In genomic region chr11:72301486-72301885, GRCh38 we compare ENCODE assay signal across 24 cellular contexts.
"Had no signal": no experiment of that assay in that cellular context is flagged by ENCODE, and none has a peak within 500 bp of the region (broad histone marks: within the 10 kb centered on the region; RNA-seq: fewer than 3 reads in every experiment).

No MANE protein-coding gene starts in this region.

- DNase-seq: natural killer cell; occipital lobe; ovary; posterior cingulate gyrus; psoas muscle; right cardiac atrium; right lobe of liver; sigmoid colon; small intestine; stimulated activated CD4-positive, alpha-beta T cell treated with anti-CD3 and anti-CD28 coated beads, Interleukin-15, amount 100 ng/mL, for 24 hours; stimulated activated CD4-positive, alpha-beta T cell treated with anti-CD3 and anti-CD28 coated beads, Interleukin-2, amount 100 ng/mL, for 24 hours; stimulated activated CD4-positive, alpha-beta T cell treated with anti-CD3 and anti-CD28 coated beads, Interleukin-2, amount 100 ng/mL, for 48 hours; stimulated activated CD4-positive, alpha-beta T cell treated with anti-CD3 and anti-CD28 coated beads, Interleukin-4, amount 100 ng/mL, for 24 hours; stimulated activated naive CD4-positive, alpha-beta T cell; stimulated activated naive CD8-positive, alpha-beta T cell treated with anti-CD3 and anti-CD28 coated beads, Interleukin-15, amount 100 ng/mL, for 72 hours; stimulated activated naive CD8-positive, alpha-beta T cell treated with anti-CD3 and anti-CD28 coated beads, Interleukin-15, Interleukin-2, amounts not matched to agents 100 U/mL and 50 U/mL, for 24 hours; substantia nigra; thyroid gland; trophoblast cell; upper lobe of left lung had no signal

- H3K4me1 Mint-ChIP-seq: natural killer cell; neural progenitor cell; stimulated activated naive CD8-positive, alpha-beta T cell treated with anti-CD3 and anti-CD28 coated beads, Interleukin-15, amount 100 ng/mL, for 72 hours had no signal

- H3K27ac Mint-ChIP-seq: natural killer cell; nephron; neural progenitor cell; progenitor cell of endocrine pancreas; stimulated activated memory B cell treated with anti-CD40 and anti-IgM and Interleukin-4, amounts not matched to agents 10 μg/mL and 1 μg/mL and 100 μg/mL, for 72 hours had no signal

- H3K9me3 Mint-ChIP-seq: natural killer cell; nephron; neural progenitor cell; stimulated activated memory B cell treated with anti-CD40 and anti-IgM and Interleukin-4, amounts not matched to agents 10 μg/mL and 1 μg/mL and 100 μg/mL, for 72 hours; stimulated activated naive CD8-positive, alpha-beta T cell treated with anti-CD3 and anti-CD28 coated beads, Interleukin-15, amount 100 ng/mL, for 72 hours had no signal

- ATAC-seq: natural killer cell; psoas muscle; right cardiac atrium; right lobe of liver; stimulated activated memory B cell treated with anti-CD40 and anti-IgM and Interleukin-4, amounts not matched to agents 10 μg/mL and 1 μg/mL and 100 μg/mL, for 72 hours; stimulated activated naive CD8-positive, alpha-beta T cell treated with anti-CD3 and anti-CD28 coated beads, Interleukin-15, amount 100 ng/mL, for 72 hours; stimulated activated naive CD8-positive, alpha-beta T cell treated with anti-CD3 and anti-CD28 coated beads, Interleukin-15, Interleukin-2, amounts not matched to agents 100 U/mL and 50 U/mL, for 24 hours had no signal

- H3K4me3 Mint-ChIP-seq: natural killer cell; nephron; neural progenitor cell; stimulated activated memory B cell treated with anti-CD40 and anti-IgM and Interleukin-4, amounts not matched to agents 10 μg/mL and 1 μg/mL and 100 μg/mL, for 72 hours; stimulated activated naive CD8-positive, alpha-beta T cell treated with anti-CD3 and anti-CD28 coated beads, Interleukin-15, amount 100 ng/mL, for 72 hours had no signal
